ENCODE assay signal across 25 cellular contexts in the genomic region with DNA sequence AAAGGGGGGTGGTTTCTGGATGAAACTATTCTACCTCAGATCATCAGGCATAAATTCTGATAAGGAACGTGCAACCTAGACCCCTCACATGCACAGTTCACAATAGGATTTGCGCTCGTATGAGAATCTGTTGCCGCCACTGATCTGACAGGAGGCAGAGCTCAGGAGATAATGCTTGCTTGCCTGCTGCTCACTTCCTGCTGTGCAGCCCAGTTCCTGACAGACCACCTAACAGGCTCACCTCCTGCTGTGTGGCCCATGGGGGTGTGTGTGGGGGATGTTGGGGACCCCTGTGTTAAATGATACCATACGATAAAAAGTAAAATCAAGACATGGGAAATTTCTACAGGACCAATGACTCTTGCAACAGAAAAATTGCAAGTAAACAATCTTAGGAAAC. TPM values are rescaled to one million over a fixed set of nuclear protein-coding genes. Genes with fewer than 3 reads are reported as not detected.
A peak's percentile ranks its signal among the peaks of the same experiment; 100 is the strongest.
DNase-seq lines count a peak whose midpoint lies in the region; ATAC-seq, FAIRE-seq and TF ChIP-seq lines count a peak whose summit lies in the region.
"Had no signal": no experiment of that assay in that cellular context is flagged by ENCODE, and none has a peak within 500 bp of the region (broad histone marks: within the 10 kb centered on the region; RNA-seq: fewer than 3 reads in every experiment).

No MANE protein-coding gene starts in this region.

- ATAC-seq in HG03378 (IDR thresholded peaks at IDR 0.05; ENCODE audit: unreplicated experiment), result no peak

- no peaks in the 10 kb centered on the region for H3K27me3 ChIP-seq in NT2/D1 (ENCODE audit: insufficient read depth, insufficient read length)
- H3K27me3 ChIP-seq: dorsolateral prefrontal cortex had no signal

- peaks cover 19% of the 10 kb centered on the region for H3K27me3 Mint-ChIP-seq in nephron (ENCODE audit: low read depth)

- H3K27ac Mint-ChIP-seq in nephron, result peak overlapping the region in 1 of 3 experiments; percentile 45
- H3K27ac Mint-ChIP-seq: activated naive CD4-positive, alpha-beta T cell treated with anti-CD3 and anti-CD28 coated beads for 36 hours had no signal

- TF ChIP-seq POLR2A in GM12891 (IDR thresholded peaks at IDR 0.05; ENCODE audit: low read depth, low read length), result no peak

- no peaks in the 10 kb centered on the region for H3K4me1 ChIP-seq in NT2/D1 (ENCODE audit: insufficient read depth, insufficient read length)

- peaks cover 3% of the 10 kb centered on the region; the same call in 1 of the 2 replicates for H3K9me3 ChIP-seq in NT2/D1 (ENCODE audit: insufficient read depth, low read length)
- H3K9me3 ChIP-seq: Caco-2, thoracic aorta had no signal

- peaks cover 18% of the 10 kb centered on the region for H3K4me1 Mint-ChIP-seq in nephron

- DNase-seq in GM12891 (ENCODE audit: insufficient read length, low spot score) (no peak), NT2/D1 (ENCODE audit: low read depth, low spot score) (peak; percentile 33), fibroblast of pulmonary artery (ENCODE audit: low read depth) (no peak), posterior vena cava (ENCODE audit: low spot score) (no peak), DMS53 (lab: John Stamatoyannopoulos, UW) (no peak), NCI-H1930 (lab: John Stamatoyannopoulos, UW) (no peak)
- DNase-seq: activated CD4-positive, alpha-beta T cell treated with anti-CD3 and anti-CD28 coated beads for 48 hours; activated naive CD4-positive, alpha-beta T cell treated with anti-CD3 and anti-CD28 coated beads for 36 hours; activated T-cell treated with anti-CD3 and anti-CD28 coated beads for 4 hours; AML-193; Caco-2; dorsolateral prefrontal cortex; NCI-H2081 treated with DMSO at 0.1 percent for 48 hours; NCI-H510A treated with DMSO at 0.1 percent for 48 hours; PC-9; stimulated activated CD4-positive, alpha-beta T cell treated with anti-CD3 and anti-CD28 coated beads, Interleukin-4, amount 100 ng/mL, for 4 hours; T1000 had no signal

- H3K36me3 ChIP-seq in NT2/D1 (ENCODE audit: insufficient read depth, insufficient read length, low read length), result no peaks in the 10 kb centered on the region
- H3K36me3 ChIP-seq: thoracic aorta had no signal

- H3K36me3 Mint-ChIP-seq in nephron (ENCODE audit: low read depth), result no peaks in the 10 kb centered on the region

- H3K9ac ChIP-seq in NT2/D1 (ENCODE audit: insufficient read length, low read depth), result peak overlapping the region; percentile 78

- no peaks in the 10 kb centered on the region for H3K9me3 Mint-ChIP-seq in nephron
- H3K9me3 Mint-ChIP-seq: activated naive CD4-positive, alpha-beta T cell treated with anti-CD3 and anti-CD28 coated beads for 36 hours had no signal

- peak overlapping the region; percentile 64 to 71 (median 66) for H3K4me3 Mint-ChIP-seq in nephron
- H3K4me3 Mint-ChIP-seq: activated naive CD4-positive, alpha-beta T cell treated with anti-CD3 and anti-CD28 coated beads for 36 hours had no signal

- intact Hi-C loops in posterior vena cava (cut with DNase I), result no loop called here

- no peak for TF ChIP-seq CTCF in fibroblast of pulmonary artery (IDR thresholded peaks at IDR 0.05; ENCODE audit: low read length, missing control alignments)
- no peak for TF ChIP-seq CTCF in nephron (IDR thresholded peaks at IDR 0.05; ENCODE audit: unreplicated experiment in 3 of 3)

- FAIRE-seq in GM12891 (lab: Jason Lieb, UNC), result peak; percentile 5
- FAIRE-seq: H54 had no signal

- H3K4me3 ChIP-seq in NT2/D1 (ENCODE audit: insufficient read length, low read depth) (peak overlapping the region; percentile 13), fibroblast of pulmonary artery (replicated peaks; ENCODE audit: low read depth, low read length) (peak overlapping the region; percentile 24)
- H3K4me3 ChIP-seq: lung, PC-9, SK-N-MC, skin epidermis, thoracic aorta had no signal

TF ChIP-seq in GM12891, 5 proteins besides CTCF, POLR2A, EP300 and RAD21:
- TF ChIP-seq POLR2AphosphoS5 (IDR thresholded peaks at IDR 0.05; ENCODE audit: low read depth, low read length) (no peak), TAF1 (IDR thresholded peaks at IDR 0.05; ENCODE audit: low read depth, low read length) (no peak), PAX5 (IDR thresholded peaks at IDR 0.05; ENCODE audit: insufficient read depth, low read length, severe bottlenecking) (no peak)

RNA-seq across cellular contexts. Expression of gene CP, which starts 24.0 kb away (rescaled TPM):
- not detected for polyA plus RNA-seq in GM12891 (2012; ENCODE audit: low read depth, missing spikeins)
- total RNA-seq in posterior vena cava, result 10 to 100 TPM; 13.7 to 41.3 TPM
- total RNA-seq: activated naive CD4-positive, alpha-beta T cell treated with anti-CD3 and anti-CD28 coated beads for 36 hours; HT1080 had no signal
